9 cellular contexts compared by ENCODE assay signal in genomic region chr1:113980120-113980519, GRCh38. TPM values are rescaled to one million over a fixed set of nuclear protein-coding genes. Genes with fewer than 3 reads are reported as not detected.
DNase-seq lines count a peak whose midpoint lies in the region; ATAC-seq and TF ChIP-seq lines count a peak whose summit lies in the region.
"Had no signal": no experiment of that assay in that cellular context is flagged by ENCODE, and none has a peak within 500 bp of the region (broad histone marks: within the 10 kb centered on the region; RNA-seq: fewer than 3 reads in every experiment).

No MANE protein-coding gene starts in this region.

- H3K9me3 Mint-ChIP-seq in WTC11: peaks cover 5% of the 10 kb centered on the region
- H3K9me3 Mint-ChIP-seq in activated T-cell treated with anti-CD3 and anti-CD28 coated beads, Interleukin-2, amount 50 U/mL, for 72 hours: no peaks in the 10 kb centered on the region
- H3K9me3 Mint-ChIP-seq: activated naive CD8-positive, alpha-beta T cell treated with anti-CD3 and anti-CD28 coated beads, Interleukin-2, amount 10 ng/mL, durations not matched to agents 7 days and 5 days had no signal

- H3K27ac Mint-ChIP-seq in WTC11: no peak overlapping the region
- H3K27ac Mint-ChIP-seq in activated T-cell treated with anti-CD3 and anti-CD28 coated beads, Interleukin-2, amount 50 U/mL, for 72 hours: no peak overlapping the region
- H3K27ac Mint-ChIP-seq: activated naive CD8-positive, alpha-beta T cell treated with anti-CD3 and anti-CD28 coated beads, Interleukin-2, amount 10 ng/mL, durations not matched to agents 7 days and 5 days had no signal

- H3K27me3 ChIP-seq in left ventricle myocardium inferior (ENCODE audit: low read depth): no peaks in the 10 kb centered on the region
- H3K27me3 ChIP-seq in gastrocnemius medialis: no peaks in the 10 kb centered on the region

- H3K36me3 ChIP-seq in left ventricle myocardium inferior (peaks cover 4% of the 10 kb centered on the region), gastrocnemius medialis (no peaks in the 10 kb centered on the region)

- TF ChIP-seq CTCF in WTC11 (IDR thresholded peaks at IDR 0.05): no peak
- no peak for TF ChIP-seq CTCF in left ventricle myocardium inferior (IDR thresholded peaks at IDR 0.05; ENCODE audit: borderline replicate concordance)
- no peak for TF ChIP-seq CTCF in gastrocnemius medialis (IDR thresholded peaks at IDR 0.05 in 4 of 5, conservative IDR thresholded peaks at IDR 0.05 in 1 of 5)

- H3K36me3 Mint-ChIP-seq in WTC11: peaks cover 35% of the 10 kb centered on the region
- H3K36me3 Mint-ChIP-seq in activated T-cell treated with anti-CD3 and anti-CD28 coated beads, Interleukin-2, amount 50 U/mL, for 72 hours (ENCODE audit: insufficient read depth in 2 of 2): peaks cover 0 to 4% of the 10 kb centered on the region in 2 donors

- H3K4me3 Mint-ChIP-seq in WTC11: peak overlapping the region; percentile 64
- H3K4me3 Mint-ChIP-seq in activated T-cell treated with anti-CD3 and anti-CD28 coated beads, Interleukin-2, amount 50 U/mL, for 72 hours: no peak overlapping the region
- H3K4me3 Mint-ChIP-seq: activated naive CD8-positive, alpha-beta T cell treated with anti-CD3 and anti-CD28 coated beads, Interleukin-2, amount 10 ng/mL, durations not matched to agents 7 days and 5 days had no signal

- ATAC-seq in WTC11 (no peak), gastrocnemius medialis (no peak), HG03175 (IDR thresholded peaks at IDR 0.05; ENCODE audit: unreplicated experiment) (no peak), GM21786 (IDR thresholded peaks at IDR 0.05; ENCODE audit: unreplicated experiment) (no peak)
- ATAC-seq in activated T-cell treated with anti-CD3 and anti-CD28 coated beads, Interleukin-2, amount 50 U/mL, for 72 hours (replicated peaks in 1 of 2): no peak

- CTCF ChIA-PET in WTC11 (lab: Charles Lee): interaction anchor here (0.8 to 5.5 kb wide), 8 partner anchors 76 to 367 kb away, joined by 3 to 107 read pairs (median 16); partner anchors contain the start of genes AP4B1 and SYT6

- H3K27ac ChIP-seq in left ventricle myocardium inferior (replicated peaks) (peak overlapping the region; percentile 76), gastrocnemius medialis (peak overlapping the region; percentile 54 to 76 (median 72))

- DNase-seq in EL: peak; percentile 38
- no peak for DNase-seq in WTC11 (ENCODE audit: low spot score)
- DNase-seq in left ventricle myocardium inferior: peak; percentile 54
- peak in 1 of 2 donors; percentile 41 for DNase-seq in gastrocnemius medialis
- DNase-seq in activated T-cell treated with anti-CD3 and anti-CD28 coated beads, Interleukin-2, amount 50 U/mL, for 72 hours: no peak
- DNase-seq in stimulated activated CD4-positive, alpha-beta T cell treated with anti-CD3 and anti-CD28 coated beads, Interleukin-12 subunit alpha, Interleukin-12 subunit beta, amount 100 ng/mL, for 4 hours: no peak
- DNase-seq: activated naive CD8-positive, alpha-beta T cell treated with anti-CD3 and anti-CD28 coated beads, Interleukin-2, amount 10 ng/mL, durations not matched to agents 7 days and 5 days had no signal

- H3K4me1 Mint-ChIP-seq in WTC11: peaks cover 86% of the 10 kb centered on the region
- H3K4me1 Mint-ChIP-seq in activated T-cell treated with anti-CD3 and anti-CD28 coated beads, Interleukin-2, amount 50 U/mL, for 72 hours (ENCODE audit: low read depth): peaks cover 51% of the 10 kb centered on the region

- H3K27me3 Mint-ChIP-seq in WTC11 (ENCODE audit: low read depth): peaks cover 3% of the 10 kb centered on the region
- H3K27me3 Mint-ChIP-seq in activated T-cell treated with anti-CD3 and anti-CD28 coated beads, Interleukin-2, amount 50 U/mL, for 72 hours (ENCODE audit: low read depth): no peaks in the 10 kb centered on the region
- H3K27me3 Mint-ChIP-seq: activated naive CD8-positive, alpha-beta T cell treated with anti-CD3 and anti-CD28 coated beads, Interleukin-2, amount 10 ng/mL, durations not matched to agents 7 days and 5 days had no signal

- POLR2A ChIA-PET in WTC11 (lab: Charles Lee): interaction anchor here (1.7 kb wide), 1 partner anchor 55 kb away, joined by 7 read pairs; no protein-coding TSS in a partner anchor

- intact Hi-C loops in left ventricle myocardium inferior (cut with micrococcal nuclease): no loop called here
- intact Hi-C loops in gastrocnemius medialis (cut with DNase I; ENCODE audit: low total_unique reads): no loop called here

- H3K4me3 ChIP-seq in left ventricle myocardium inferior (peak overlapping the region; percentile 50), gastrocnemius medialis (peak overlapping the region in 2 of 4 donors; percentile 14 to 25)

- H3K9me3 ChIP-seq in left ventricle myocardium inferior (replicated peaks) (no peaks in the 10 kb centered on the region), gastrocnemius medialis (no peaks in the 10 kb centered on the region)

- H3K4me1 ChIP-seq in left ventricle myocardium inferior: peaks cover 66% of the 10 kb centered on the region
- H3K4me1 ChIP-seq in gastrocnemius medialis: peaks cover 68 to 80% of the 10 kb centered on the region in 2 donors

- in situ Hi-C loops in gastrocnemius medialis (cut with MboI; ENCODE audit: low sequenced_read_pairs in 4 of 4): loop anchor here in 3 of 4 donors (5.0 to 25.0 kb wide), 2 partner anchors 107 to 297 kb away; no protein-coding TSS in a partner anchor

- no peak for TF ChIP-seq POLR2A in gastrocnemius medialis (IDR thresholded peaks at IDR 0.05)

TF ChIP-seq in WTC11, 78 proteins besides CTCF, POLR2A, EP300 and RAD21:
- TF ChIP-seq, protein P1, sequence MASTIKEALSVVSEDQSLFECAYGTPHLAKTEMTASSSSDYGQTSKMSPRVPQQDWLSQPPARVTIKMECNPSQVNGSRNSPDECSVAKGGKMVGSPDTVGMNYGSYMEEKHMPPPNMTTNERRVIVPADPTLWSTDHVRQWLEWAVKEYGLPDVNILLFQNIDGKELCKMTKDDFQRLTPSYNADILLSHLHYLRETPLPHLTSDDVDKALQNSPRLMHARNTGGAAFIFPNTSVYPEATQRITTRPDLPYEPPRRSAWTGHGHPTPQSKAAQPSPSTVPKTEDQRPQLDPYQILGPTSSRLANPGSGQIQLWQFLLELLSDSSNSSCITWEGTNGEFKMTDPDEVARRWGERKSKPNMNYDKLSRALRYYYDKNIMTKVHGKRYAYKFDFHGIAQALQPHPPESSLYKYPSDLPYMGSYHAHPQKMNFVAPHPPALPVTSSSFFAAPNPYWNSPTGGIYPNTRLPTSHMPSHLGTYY (CRISPR knock-in tag; IDR thresholded peaks at IDR 0.05): no peak
- no peak for TF ChIP-seq TEAD4 (CRISPR knock-in tag; IDR thresholded peaks at IDR 0.05)
- no peak for TF ChIP-seq ZNF423 (CRISPR knock-in tag; IDR thresholded peaks at IDR 0.05)
- no peak for TF ChIP-seq EMX1 (CRISPR knock-in tag; IDR thresholded peaks at IDR 0.05)
- TF ChIP-seq FOXP1 (CRISPR knock-in tag; IDR thresholded peaks at IDR 0.05; ENCODE audit: borderline replicate concordance): no peak
- no peak for TF ChIP-seq NR2C2 (CRISPR knock-in tag; IDR thresholded peaks at IDR 0.05)
- TF ChIP-seq ATF1 (CRISPR knock-in tag; IDR thresholded peaks at IDR 0.05): no peak
- no peak for TF ChIP-seq E2F4 (CRISPR knock-in tag; IDR thresholded peaks at IDR 0.05; ENCODE audit: borderline replicate concordance, low read depth)
- TF ChIP-seq MYBL2 (CRISPR knock-in tag; IDR thresholded peaks at IDR 0.05): no peak
- no peak for TF ChIP-seq ZBTB21 (CRISPR knock-in tag; IDR thresholded peaks at IDR 0.05; ENCODE audit: borderline replicate concordance)
- no peak for TF ChIP-seq NFATC4 (CRISPR knock-in tag; IDR thresholded peaks at IDR 0.05)
- TF ChIP-seq NFYB (CRISPR knock-in tag; conservative IDR thresholded peaks at IDR 0.05; ENCODE audit: low read depth): no peak
- no peak for TF ChIP-seq CREB1 (CRISPR knock-in tag; IDR thresholded peaks at IDR 0.05)
- TF ChIP-seq, protein P2, sequence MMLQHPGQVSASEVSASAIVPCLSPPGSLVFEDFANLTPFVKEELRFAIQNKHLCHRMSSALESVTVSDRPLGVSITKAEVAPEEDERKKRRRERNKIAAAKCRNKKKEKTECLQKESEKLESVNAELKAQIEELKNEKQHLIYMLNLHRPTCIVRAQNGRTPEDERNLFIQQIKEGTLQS (CRISPR knock-in tag; conservative IDR thresholded peaks at IDR 0.05): no peak
- TF ChIP-seq MXD4 (CRISPR knock-in tag; IDR thresholded peaks at IDR 0.05; ENCODE audit: borderline replicate concordance): no peak

RNA-seq across cellular contexts. Expression of gene OLFML3, which starts 0.8 kb away (rescaled TPM):
- total RNA-seq in WTC11 (2021) (65.8 to 91.1 TPM (median 90.4 TPM) in 3 replicates), left ventricle myocardium inferior (14.3 TPM), gastrocnemius medialis (10 to 100 TPM in 3 of 4 donors, 1 to 10 TPM in 1; 5.9 to 17.1 (median 14.0) TPM)
- 1 to 10 TPM in 1 of 2 donors, under 1 TPM in 1; 0.90 to 1.0 TPM for total RNA-seq in activated T-cell treated with anti-CD3 and anti-CD28 coated beads, Interleukin-2, amount 50 U/mL, for 72 hours

RNA-seq across cellular contexts. Expression of gene HIPK1, which starts 51.0 kb away (rescaled TPM):
- total RNA-seq in WTC11 (2021) (52.2 to 56.9 TPM (median 53.9 TPM) in 3 replicates), left ventricle myocardium inferior (52.2 TPM), gastrocnemius medialis (10 to 100 TPM; 54.4 to 67.6 (median 60.0) TPM)
- 10 to 100 TPM; 74.4 to 75.6 TPM for total RNA-seq in activated T-cell treated with anti-CD3 and anti-CD28 coated beads, Interleukin-2, amount 50 U/mL, for 72 hours

Comparison
In these comparisons a context has a peak if more than half of its experiments do, and no peak if none do; other contexts are left out.
1. DNase-seq: peak in EL (single experiment) and left ventricle myocardium inferior (single experiment); none in WTC11 (single experiment), activated T-cell treated with anti-CD3 and anti-CD28 coated beads, Interleukin-2, amount 50 U/mL, for 72 hours (0 of 2) and stimulated activated CD4-positive, alpha-beta T cell treated with anti-CD3 and anti-CD28 coated beads, Interleukin-12 subunit alpha, Interleukin-12 subunit beta, amount 100 ng/mL, for 4 hours (single experiment).